ENCODE assay signal across 8 cellular contexts in genomic region chr1:66925944-66926343, GRCh38. TPM values are rescaled to one million over a fixed set of nuclear protein-coding genes. Genes with fewer than 3 reads are reported as not detected.
DNase-seq lines count a peak whose midpoint lies in the region; ATAC-seq, FAIRE-seq and TF ChIP-seq lines count a peak whose summit lies in the region.

No MANE protein-coding gene starts in this region.

- DNase-seq in D721Med (ENCODE audit: insufficient read length, low spot score) (no peak), Kasumi-1 (lab: John Stamatoyannopoulos, UW) (peak; percentile 23 to 36), ascending aorta (ENCODE audit: low spot score in 2 of 2) (no peak), left kidney (ENCODE audit: low read depth, low spot score) (peak; percentile 6), tibial nerve (ENCODE audit: low spot score in 2 of 2) (no peak), KG1 (lab: John Stamatoyannopoulos, UW) (no peak)

- H3K36me3 ChIP-seq in ascending aorta (no peaks in the 10 kb centered on the region), tibial nerve (no peaks in the 10 kb centered on the region)

- H3K4me1 ChIP-seq in ascending aorta (peaks cover 10% of the 10 kb centered on the region in 2 donors), tibial nerve (peaks cover 0 to 53% (median 11%) of the 10 kb centered on the region in 4 donors)

- peak overlapping the region; percentile 71 to 74 for H3K4me3 ChIP-seq in ascending aorta
- peak overlapping the region; percentile 63 to 88 (median 84) for H3K4me3 ChIP-seq in tibial nerve

- no peak for TF ChIP-seq EP300 in tibial nerve (IDR thresholded peaks at IDR 0.05)

- TF ChIP-seq POLR2A in tibial nerve (IDR thresholded peaks at IDR 0.05) = no peak

- no peaks in the 10 kb centered on the region for H3K27me3 ChIP-seq in ascending aorta
- no peaks in the 10 kb centered on the region for H3K27me3 ChIP-seq in tibial nerve

- WGBS in tibial nerve, 2 donors = 26 to 29% methylated on average over 9 of the region's 9 CpGs

- intact Hi-C loops in ascending aorta (cut with DNase I) = loop anchor here (2.0 to 10.0 kb wide), 4 partner anchors 383 to 909 kb away; partner anchors contain the start of genes GNG12 and SERBP1

- TF ChIP-seq CTCF in D721Med (IDR thresholded peaks at IDR 0.05; ENCODE audit: insufficient read depth, missing control alignments) (no peak), ascending aorta (IDR thresholded peaks at IDR 0.05) (no peak), tibial nerve (IDR thresholded peaks at IDR 0.05) (no peak)

- H3K27ac ChIP-seq in ascending aorta (peak overlapping the region; percentile 85 to 95), tibial nerve (peak overlapping the region; percentile 79 to 98 (median 94))

- FAIRE-seq in D721Med (lab: Jason Lieb, UNC) = peak; percentile 6

- ATAC-seq in HG02623 (IDR thresholded peaks at IDR 0.05; ENCODE audit: unreplicated experiment) = no peak
- no peak for ATAC-seq in GM18858 (IDR thresholded peaks at IDR 0.05; ENCODE audit: unreplicated experiment)

- no peaks in the 10 kb centered on the region for H3K9me3 ChIP-seq in ascending aorta
- no peaks in the 10 kb centered on the region for H3K9me3 ChIP-seq in tibial nerve

RNA-seq across cellular contexts. Expression of gene MIER1, which starts 1.2 kb away (rescaled TPM):
- total RNA-seq in ascending aorta (18.4 TPM), tibial nerve (10 to 100 TPM; 25.5 to 43.5 (median 40.1) TPM)

RNA-seq across cellular contexts. Expression of gene DNAI4, which starts 1.3 kb away (rescaled TPM):
- total RNA-seq in ascending aorta (not detected), tibial nerve (10 to 100 TPM; 13.5 to 23.6 (median 17.2) TPM)

Comparison
In these comparisons a context has a peak if more than half of its experiments do, and no peak if none do; other contexts are left out.
1. DNase-seq: peak in Kasumi-1 (2 of 2) and left kidney (single experiment); none in D721Med (single experiment), ascending aorta (0 of 2), tibial nerve (0 of 2) and KG1 (single experiment).